Comparison of ENCODE assay signal across 8 cellular contexts in genomic region chr7:101243786-101244384, GRCh38. TPM values are rescaled to one million over a fixed set of nuclear protein-coding genes. Genes with fewer than 3 reads are reported as not detected.
DNase-seq lines count a peak whose midpoint lies in the region; ATAC-seq lines count a peak whose summit lies in the region.

No MANE protein-coding gene starts in this region.

- intact Hi-C loops in activated CD4-positive, alpha-beta T cell treated with anti-CD3 and anti-CD28 coated beads, Interleukin-2, amount 10 ng/mL, durations not matched to agents 24 days and 14 days (cut with micrococcal nuclease): loop anchor here (1.0 to 2.0 kb wide), 4 partner anchors 8 to 90 kb away; partner anchors contain the start of genes AP1S1 and ZNHIT1

- no peaks in the 10 kb centered on the region for H3K9me3 ChIP-seq in endocrine pancreas (ENCODE audit: control insufficient read depth, low read length)
- no peaks in the 10 kb centered on the region for H3K9me3 ChIP-seq in muscle layer of duodenum (ENCODE audit: control insufficient read depth in 1 of 2, low read length in 2 of 2)

- H3K4me3 ChIP-seq in endocrine pancreas (ENCODE audit: control insufficient read depth, insufficient read depth, low read length) (no peak overlapping the region), muscle layer of duodenum (ENCODE audit: low read depth in 1 of 2, low read length in 2 of 2) (peak overlapping the region; percentile 97 to 98)

- H3K4me1 Mint-ChIP-seq in activated CD4-positive, alpha-beta T cell treated with anti-CD3 and anti-CD28 coated beads, Interleukin-2, amount 10 ng/mL, durations not matched to agents 24 days and 14 days: peaks cover 16% of the 10 kb centered on the region

- no peaks in the 10 kb centered on the region for H3K27me3 Mint-ChIP-seq in activated CD4-positive, alpha-beta T cell treated with anti-CD3 and anti-CD28 coated beads, Interleukin-2, amount 10 ng/mL, durations not matched to agents 24 days and 14 days

- H3K9me3 Mint-ChIP-seq in activated CD4-positive, alpha-beta T cell treated with anti-CD3 and anti-CD28 coated beads, Interleukin-2, amount 10 ng/mL, durations not matched to agents 24 days and 14 days: no peaks in the 10 kb centered on the region

- no peak for DNase-seq in activated CD4-positive, alpha-beta T cell treated with anti-CD3 and anti-CD28 coated beads, Interleukin-2, amount 10 ng/mL, durations not matched to agents 24 days and 14 days
- no peak for DNase-seq in activated CD4-positive, alpha-beta T cell treated with anti-CD3 and anti-CD28 coated beads, Interleukin-2, amount 50 U/mL, for 4 hours
- DNase-seq in RKO (ENCODE audit: low spot score) (peak; percentile 70), NCI-H1930 (lab: John Stamatoyannopoulos, UW) (no peak)

- ATAC-seq in HG03039 (IDR thresholded peaks at IDR 0.05; ENCODE audit: unreplicated experiment): no peak
- ATAC-seq in HG03460 (IDR thresholded peaks at IDR 0.05; ENCODE audit: unreplicated experiment): no peak

- H3K4me1 ChIP-seq in endocrine pancreas (ENCODE audit: control insufficient read depth, insufficient read depth, low read length): no peaks in the 10 kb centered on the region
- peaks cover 8 to 22% of the 10 kb centered on the region in 2 donors for H3K4me1 ChIP-seq in muscle layer of duodenum (ENCODE audit: control insufficient read depth in 1 of 2, insufficient read depth in 2 of 2, low read length in 2 of 2)

- peaks cover 32% of the 10 kb centered on the region for H3K36me3 Mint-ChIP-seq in activated CD4-positive, alpha-beta T cell treated with anti-CD3 and anti-CD28 coated beads, Interleukin-2, amount 10 ng/mL, durations not matched to agents 24 days and 14 days (ENCODE audit: low read depth)

- H3K27ac ChIP-seq in muscle layer of duodenum (ENCODE audit: low read length): peak overlapping the region; percentile 97

- H3K27me3 ChIP-seq in endocrine pancreas (ENCODE audit: control insufficient read depth, insufficient read depth, low read length) (no peaks in the 10 kb centered on the region), muscle layer of duodenum (ENCODE audit: low read depth, low read length) (no peaks in the 10 kb centered on the region)

- peak overlapping the region; percentile 97 for H3K4me3 Mint-ChIP-seq in activated CD4-positive, alpha-beta T cell treated with anti-CD3 and anti-CD28 coated beads, Interleukin-2, amount 10 ng/mL, durations not matched to agents 24 days and 14 days

- H3K9ac ChIP-seq in endocrine pancreas (ENCODE audit: control insufficient read depth, insufficient read depth, low read length): peak overlapping the region; percentile 66

- H3K36me3 ChIP-seq in endocrine pancreas (ENCODE audit: control insufficient read depth, insufficient read depth, low read length) (no peaks in the 10 kb centered on the region), muscle layer of duodenum (ENCODE audit: control insufficient read depth in 1 of 2, insufficient read depth in 2 of 2, low read length in 2 of 2) (peaks cover 7 to 22% of the 10 kb centered on the region in 2 donors)

- peak overlapping the region; percentile 94 for H3K27ac Mint-ChIP-seq in activated CD4-positive, alpha-beta T cell treated with anti-CD3 and anti-CD28 coated beads, Interleukin-2, amount 10 ng/mL, durations not matched to agents 24 days and 14 days

RNA-seq across cellular contexts. Expression of gene FIS1, which starts 1.0 kb away (rescaled TPM):
- 127 and 136 TPM in 2 replicates for total RNA-seq in activated CD4-positive, alpha-beta T cell treated with anti-CD3 and anti-CD28 coated beads, Interleukin-2, amount 10 ng/mL, durations not matched to agents 24 days and 14 days

RNA-seq across cellular contexts. Expression of gene CLDN15, which starts 6.3 kb away (rescaled TPM):
- total RNA-seq in activated CD4-positive, alpha-beta T cell treated with anti-CD3 and anti-CD28 coated beads, Interleukin-2, amount 10 ng/mL, durations not matched to agents 24 days and 14 days: 19.6 and 20.7 TPM in 2 replicates

RNA-seq across cellular contexts. Expression of gene ZNHIT1, which starts 25.9 kb away (rescaled TPM):
- 53.8 and 54.2 TPM in 2 replicates for total RNA-seq in activated CD4-positive, alpha-beta T cell treated with anti-CD3 and anti-CD28 coated beads, Interleukin-2, amount 10 ng/mL, durations not matched to agents 24 days and 14 days

RNA-seq across cellular contexts. Expression of gene PLOD3, which starts 26.5 kb away (rescaled TPM):
- 85.2 and 93.6 TPM in 2 replicates for total RNA-seq in activated CD4-positive, alpha-beta T cell treated with anti-CD3 and anti-CD28 coated beads, Interleukin-2, amount 10 ng/mL, durations not matched to agents 24 days and 14 days

RNA-seq across cellular contexts. Expression of gene MOGAT3, which starts 43.0 kb away (rescaled TPM):
- total RNA-seq in activated CD4-positive, alpha-beta T cell treated with anti-CD3 and anti-CD28 coated beads, Interleukin-2, amount 10 ng/mL, durations not matched to agents 24 days and 14 days: not detected in 2 replicates
